Comparison of ENCODE assay signal across 25 cellular contexts in genomic region chrX:28876901-28877300, GRCh38.
"Had no signal": no experiment of that assay in that cellular context is flagged by ENCODE, and none has a peak within 500 bp of the region (broad histone marks: within the 10 kb centered on the region; RNA-seq: fewer than 3 reads in every experiment).

No MANE protein-coding gene starts in this region.

- ATAC-seq: heart left ventricle; left colon; left lung; natural killer cell; right cardiac atrium; sciatic nerve; stimulated activated naive B cell treated with anti-CD40 and anti-IgM and Interleukin-4, amounts not matched to agents 10 μg/mL and 1 μg/mL and 100 μg/mL, for 72 hours; stimulated activated naive CD8-positive, alpha-beta T cell treated with anti-CD3 and anti-CD28 coated beads, Interleukin-15, Interleukin-2, amounts not matched to agents 100 U/mL and 50 U/mL, for 24 hours had no signal

- H3K9me3 Mint-ChIP-seq: type B pancreatic cell had no signal

- H3K27ac ChIP-seq: left lung, ovary, skin epidermis, stomach, suprapubic skin had no signal

- H3K4me1 Mint-ChIP-seq: immature natural killer cell; naive B cell; natural killer cell; stimulated activated naive B cell treated with anti-CD40 and anti-IgM and Interleukin-4, amounts not matched to agents 10 μg/mL and 1 μg/mL and 100 μg/mL, for 72 hours had no signal

- H3K4me1 ChIP-seq: left lung, stomach, suprapubic skin had no signal

- DNase-seq: immature natural killer cell; kidney; left colon; left lung; mesendoderm; naive B cell; natural killer cell; ovary; right cardiac atrium; stimulated activated CD4-positive, alpha-beta T cell treated with anti-CD3 and anti-CD28 coated beads, Interleukin-12 subunit alpha, Interleukin-12 subunit beta, amount 100 ng/mL, for 4 hours; stimulated activated CD4-positive, alpha-beta T cell treated with anti-CD3 and anti-CD28 coated beads, Interleukin-15, amount 100 ng/mL, for 24 hours; stimulated activated CD4-positive, alpha-beta T cell treated with anti-CD3 and anti-CD28 coated beads, Interleukin-2, amount 100 ng/mL, for 24 hours; stimulated activated CD4-positive, alpha-beta T cell treated with anti-CD3 and anti-CD28 coated beads, Interleukin-4, amount 100 ng/mL, for 1 hour; stimulated activated naive B cell treated with anti-CD40 and anti-IgM and Interleukin-4, amounts not matched to agents 10 μg/mL and 1 μg/mL and 100 μg/mL, for 72 hours; stimulated activated naive CD8-positive, alpha-beta T cell treated with anti-CD3 and anti-CD28 coated beads, Interleukin-15, Interleukin-2, amounts not matched to agents 100 U/mL and 50 U/mL, for 24 hours; stomach had no signal

- H3K4me3 ChIP-seq: heart left ventricle, left lung, lung, ovary, skin epidermis, stomach, suprapubic skin, tibial nerve had no signal

- H3K4me3 Mint-ChIP-seq: immature natural killer cell; mesothelial cell of epicardium; naive B cell; natural killer cell; stimulated activated naive B cell treated with anti-CD40 and anti-IgM and Interleukin-4, amounts not matched to agents 10 μg/mL and 1 μg/mL and 100 μg/mL, for 72 hours; type B pancreatic cell had no signal

- H3K36me3 Mint-ChIP-seq: immature natural killer cell; stimulated activated naive B cell treated with anti-CD40 and anti-IgM and Interleukin-4, amounts not matched to agents 10 μg/mL and 1 μg/mL and 100 μg/mL, for 72 hours; type B pancreatic cell had no signal

- H3K27me3 ChIP-seq: heart left ventricle, left lung, ovary, stomach, suprapubic skin, tibial nerve had no signal

- H3K27ac Mint-ChIP-seq: immature natural killer cell; mesothelial cell of epicardium; naive B cell; natural killer cell; progenitor cell of endocrine pancreas; stimulated activated naive B cell treated with anti-CD40 and anti-IgM and Interleukin-4, amounts not matched to agents 10 μg/mL and 1 μg/mL and 100 μg/mL, for 72 hours; type B pancreatic cell had no signal

- H3K27me3 Mint-ChIP-seq: naive B cell; progenitor cell of endocrine pancreas; stimulated activated naive B cell treated with anti-CD40 and anti-IgM and Interleukin-4, amounts not matched to agents 10 μg/mL and 1 μg/mL and 100 μg/mL, for 72 hours; type B pancreatic cell had no signal

- H3K9me3 ChIP-seq: left lung, ovary, stomach, suprapubic skin, tibial nerve had no signal

- H3K36me3 ChIP-seq: heart left ventricle, left lung, ovary, stomach, suprapubic skin, tibial nerve had no signal
